ENCODE assay signal across 17 cellular contexts in genomic region chr6:133756046-133756445, GRCh38.
DNase-seq lines count a peak whose midpoint lies in the region; ATAC-seq and TF ChIP-seq lines count a peak whose summit lies in the region.
"Had no signal": no experiment of that assay in that cellular context is flagged by ENCODE, and none has a peak within 500 bp of the region (broad histone marks: within the 10 kb centered on the region; RNA-seq: fewer than 3 reads in every experiment).

No MANE protein-coding gene starts in this region.

- no peak overlapping the region for H3K18ac ChIP-seq in trophoblast cell (ENCODE audit: low read length)

- H4K8ac ChIP-seq in trophoblast cell (ENCODE audit: low read depth, low read length) = no peak overlapping the region

- H3K9ac ChIP-seq in trophoblast cell (ENCODE audit: low read length) = no peak overlapping the region

- no peak overlapping the region for H2AFZ ChIP-seq in trophoblast cell (ENCODE audit: insufficient read depth, low read length, poor library complexity)

- TF ChIP-seq POLR2A in heart left ventricle (IDR thresholded peaks at IDR 0.05) = no peak

- no peaks in the 10 kb centered on the region for H3K36me3 ChIP-seq in ascending aorta
- no peaks in the 10 kb centered on the region for H3K36me3 ChIP-seq in heart left ventricle
- H3K36me3 ChIP-seq in trophoblast cell (ENCODE audit: control insufficient read depth in 1 of 2, insufficient read depth in 2 of 2, low read length in 2 of 2) = no peaks in the 10 kb centered on the region
- H3K36me3 ChIP-seq: pancreas had no signal

- peak in 3 of 4 donors; percentile 51 to 77 (median 65) for ATAC-seq in heart left ventricle
- ATAC-seq in sciatic nerve = peak; percentile 48
- ATAC-seq: A549, Panc1, pancreas, T-cell had no signal

- no peak overlapping the region for H3K4ac ChIP-seq in trophoblast cell (ENCODE audit: low read depth, low read length)

- H3K9me3 ChIP-seq in ascending aorta (no peaks in the 10 kb centered on the region), heart left ventricle (no peaks in the 10 kb centered on the region), trophoblast cell (ENCODE audit: insufficient read depth, low read depth, low read length) (no peaks in the 10 kb centered on the region)
- H3K9me3 ChIP-seq: A549, pancreas had no signal

- H3K23ac ChIP-seq in trophoblast cell (ENCODE audit: low read length) = no peak overlapping the region

- H3K79me2 ChIP-seq in trophoblast cell (ENCODE audit: control insufficient read depth, insufficient read depth, low read length, poor library complexity) = no peaks in the 10 kb centered on the region

- no peak overlapping the region for H4K12ac ChIP-seq in trophoblast cell (ENCODE audit: low read depth, low read length)

- TF ChIP-seq CTCF in ascending aorta (IDR thresholded peaks at IDR 0.05) (no peak), heart left ventricle (IDR thresholded peaks at IDR 0.05) (no peak)

- H3K79me1 ChIP-seq in trophoblast cell (ENCODE audit: low read length) = no peaks in the 10 kb centered on the region

- no peak overlapping the region for H3K4me2 ChIP-seq in trophoblast cell (ENCODE audit: low read length)
- H3K4me2 ChIP-seq: A549 had no signal

- H3K4me3 ChIP-seq in ascending aorta (no peak overlapping the region), heart left ventricle (no peak overlapping the region), trophoblast cell (ENCODE audit: low read depth, low read length) (no peak overlapping the region)
- H3K4me3 ChIP-seq: A549, pancreas had no signal

- H3K27ac ChIP-seq in ascending aorta = peak overlapping the region; percentile 30 to 34
- peak overlapping the region in 11 of 12 donors; percentile 16 to 60 (median 44) for H3K27ac ChIP-seq in heart left ventricle
- no peak overlapping the region for H3K27ac ChIP-seq in trophoblast cell (ENCODE audit: low read depth, low read length)
- H3K27ac ChIP-seq: pancreas had no signal

- intact Hi-C loops in ascending aorta (cut with DNase I) = no loop called here
- intact Hi-C loops in heart left ventricle (cut with DNase I) = loop anchor here in 1 of 10 donors (5.0 kb wide), 1 partner anchor 136 kb away; no protein-coding TSS in a partner anchor
- intact Hi-C loops in sciatic nerve (cut with DNase I) = no loop called here

- H3K27me3 ChIP-seq in ascending aorta (no peaks in the 10 kb centered on the region), heart left ventricle (no peaks in the 10 kb centered on the region), trophoblast cell (ENCODE audit: insufficient read depth, low read length) (no peaks in the 10 kb centered on the region)
- H3K27me3 ChIP-seq: pancreas had no signal

- no peak overlapping the region for H2AK5ac ChIP-seq in trophoblast cell (ENCODE audit: low read length)

- no peak overlapping the region for H2BK5ac ChIP-seq in trophoblast cell (ENCODE audit: low read depth, low read length, poor library complexity)

- H3K4me1 ChIP-seq in ascending aorta (peaks cover 13 to 33% of the 10 kb centered on the region in 2 donors), heart left ventricle (peaks cover 0 to 48% (median 1%) of the 10 kb centered on the region in 12 donors), trophoblast cell (ENCODE audit: control insufficient read depth in 1 of 2, insufficient read depth in 2 of 2, low read length in 2 of 2) (no peaks in the 10 kb centered on the region)
- H3K4me1 ChIP-seq: pancreas had no signal

- no peak overlapping the region for H3K14ac ChIP-seq in trophoblast cell (ENCODE audit: low read length)

- no peak overlapping the region for H2BK12ac ChIP-seq in trophoblast cell (ENCODE audit: low read length)

- DNase-seq in AG08395 (ENCODE audit: low spot score) (peak; percentile 48), ascending aorta (ENCODE audit: low spot score in 2 of 2) (no peak), heart left ventricle (no peak), sciatic nerve (ENCODE audit: low spot score) (no peak), A172 (ENCODE audit: low spot score) (no peak), amniotic stem cell (lab: John Stamatoyannopoulos, UW) (no peak), trophoblast cell (no peak), MV-4-11 (lab: John Stamatoyannopoulos, UW) (no peak)
- DNase-seq: activated CD8-positive, alpha-beta memory T cell treated with anti-CD3 and anti-CD28 coated beads for 24 hours; GDM1; midbrain; NCI-H1930; pancreas; substantia nigra; T-cell had no signal

- H2BK120ac ChIP-seq in trophoblast cell (ENCODE audit: insufficient read depth, low read length, poor library complexity) = no peak overlapping the region

- WGBS in heart left ventricle, 4 donors = 24 to 42% (median 32%) methylated on average over 2 of the region's 2 CpGs
- no CpG with 5 or more reads among the region's 2 CpGs for WGBS in trophoblast cell (ENCODE audit: extremely low coverage, insufficient coverage, insufficient read length)

- H4K91ac ChIP-seq in trophoblast cell (ENCODE audit: low read depth, low read length) = no peak overlapping the region
